In the genomic region with DNA sequence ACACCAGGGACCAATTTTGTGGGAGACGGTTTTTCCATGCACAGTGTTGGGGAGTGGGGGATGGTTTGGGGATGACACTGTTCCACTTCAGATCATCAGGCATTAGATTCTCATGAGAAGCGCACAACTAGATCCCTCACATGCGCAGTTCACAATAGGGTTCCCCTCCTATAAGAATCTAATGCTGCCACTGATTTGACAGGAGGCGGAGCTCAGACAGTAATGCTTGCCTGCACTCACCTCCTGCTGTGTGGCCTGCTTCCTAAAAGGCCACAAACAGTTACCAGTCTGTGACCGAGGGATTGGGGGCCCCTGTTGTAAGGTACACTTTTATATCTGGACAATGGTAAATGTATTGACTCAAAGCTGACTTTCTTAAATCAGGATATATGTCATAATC, we compare ENCODE assay signal across 23 cellular contexts. TPM values are rescaled to one million over a fixed set of nuclear protein-coding genes. Genes with fewer than 3 reads are reported as not detected.
"Had no signal": no experiment of that assay in that cellular context is flagged by ENCODE, and none has a peak within 500 bp of the region (broad histone marks: within the 10 kb centered on the region; RNA-seq: fewer than 3 reads in every experiment).

No MANE protein-coding gene starts in this region.

- H3K4me2 ChIP-seq: hepatocyte had no signal

- DNase-seq: colonic mucosa; cortex of kidney; dorsolateral prefrontal cortex; effector CD4-positive, alpha-beta T cell; effector memory CD4-positive, alpha-beta T cell; erythroblast; foreskin keratinocyte; heart left ventricle; hypothalamus; immature natural killer cell; left cardiac atrium; left lung; left ventricle myocardium superior; lower lobe of right lung; mesenchymal stem cell; mucosa of descending colon; naive B cell had no signal

- H3K79me2 ChIP-seq: hepatocyte had no signal

- H2AFZ ChIP-seq: hepatocyte had no signal

- H3K9me3 ChIP-seq: colonic mucosa, gastroesophageal sphincter, heart left ventricle, left lung, lower lobe of right lung, mucosa of descending colon had no signal

- H3K27me3 ChIP-seq: colonic mucosa, heart left ventricle, hepatocyte, left lung had no signal

- H3K27me3 Mint-ChIP-seq: dendritic cell treated with granulocyte-macrophage colony-stimulating factor and Interleukin-4, amounts not matched to agents 40 ng/mL and 50 ng/mL, for 4 days had no signal

- H3K36me3 Mint-ChIP-seq: immature natural killer cell, naive B cell had no signal

- H3K36me3 ChIP-seq: colonic mucosa, gastroesophageal sphincter, heart left ventricle, left lung, lower lobe of right lung had no signal

- H3K4me1 ChIP-seq: colonic mucosa, foreskin keratinocyte, gastroesophageal sphincter, left lung, lower lobe of right lung had no signal

- H3K4me3 Mint-ChIP-seq: dendritic cell treated with granulocyte-macrophage colony-stimulating factor and Interleukin-4, amounts not matched to agents 40 ng/mL and 50 ng/mL, for 4 days; immature natural killer cell; mesothelial cell of epicardium had no signal

- H3K4me3 ChIP-seq: colonic mucosa, dorsolateral prefrontal cortex, gastroesophageal sphincter, heart left ventricle, hepatocyte, left lung, lower lobe of right lung, mucosa of descending colon had no signal

- H3K4me1 Mint-ChIP-seq: immature natural killer cell, naive B cell had no signal

- ATAC-seq: esophagus mucosa, foreskin keratinocyte, gastroesophageal sphincter, heart left ventricle, left cardiac atrium, left lung, left ventricle myocardium superior, lower lobe of right lung, mucosa of descending colon had no signal

- H3K9me3 Mint-ChIP-seq: dendritic cell treated with granulocyte-macrophage colony-stimulating factor and Interleukin-4, amounts not matched to agents 40 ng/mL and 50 ng/mL, for 4 days; immature natural killer cell had no signal

- H3K27ac Mint-ChIP-seq: dendritic cell treated with granulocyte-macrophage colony-stimulating factor and Interleukin-4, amounts not matched to agents 40 ng/mL and 50 ng/mL, for 4 days; immature natural killer cell; mesothelial cell of epicardium; naive B cell had no signal

- H3K27ac ChIP-seq: colonic mucosa, dorsolateral prefrontal cortex, epithelial cell of prostate, foreskin keratinocyte, gastroesophageal sphincter, heart left ventricle, hepatocyte, left lung, lower lobe of right lung had no signal

RNA-seq across cellular contexts. Expression of a gene that starts 45.6 kb away (rescaled TPM):
- total RNA-seq: foreskin keratinocyte had no signal
- polyA plus RNA-seq: foreskin keratinocyte, immature natural killer cell had no signal
